ENCODE assay signal across 8 cellular contexts in genomic region chr1:36397378-36398230, GRCh38. TPM values are rescaled to one million over a fixed set of nuclear protein-coding genes. Genes with fewer than 3 reads are reported as not detected.
DNase-seq lines count a peak whose midpoint lies in the region; ATAC-seq and TF ChIP-seq lines count a peak whose summit lies in the region.

Gene LSM10, minus strand, starts transcription at chr1:36397908. Its CDS starts 3,779 bp downstream, at chr1:36394129.

- POLR2A ChIA-PET in SK-N-SH (lab: Yijun Ruan, JAX): interaction anchor here (0.8 to 3.2 kb wide), 3 partner anchors 11 to 90 kb away, joined by 3 to 25 read pairs (median 3); partner anchors contain the start of gene STK40

- whole genome bisulfite sequencing in SK-N-SH (ENCODE audit: low lambda C conversion rate): under 1% methylated on average over 18 of the region's 60 CpGs
- 0% methylated on average over 5 to 7 of the region's 60 CpGs for WGBS in gastroesophageal sphincter (ENCODE audit: low coverage in 1 of 2), 2 donors

- peak within 1 kb of the TSS; percentile 95 for H3K27ac Mint-ChIP-seq in activated naive CD4-positive, alpha-beta T cell treated with anti-CD3 and anti-CD28 coated beads, Interleukin-2, amount 10 ng/mL, durations not matched to agents 7 days and 5 days

- H3K27ac ChIP-seq in SK-N-SH (ENCODE audit: low read depth in 2 of 2, low read length in 1 of 2): peak within 1 kb of the TSS; percentile 83
- peak within 1 kb of the TSS; percentile 85 to 98 (median 97) for H3K27ac ChIP-seq in gastroesophageal sphincter

- peaks cover 36% of the 10 kb centered on the region for H3K4me1 Mint-ChIP-seq in activated naive CD4-positive, alpha-beta T cell treated with anti-CD3 and anti-CD28 coated beads, Interleukin-2, amount 10 ng/mL, durations not matched to agents 7 days and 5 days

- H3F3A ChIP-seq in SK-N-SH (replicated peaks; ENCODE audit: insufficient read depth): peaks cover 5% of the 10 kb centered on the region

- H3K9me3 Mint-ChIP-seq in activated naive CD4-positive, alpha-beta T cell treated with anti-CD3 and anti-CD28 coated beads, Interleukin-2, amount 10 ng/mL, durations not matched to agents 7 days and 5 days: peaks cover 2% of the 10 kb centered on the region

- peak; percentile 96 to 97 for TF ChIP-seq POLR2A in gastroesophageal sphincter (IDR thresholded peaks at IDR 0.05)

- peak; percentile 85 for DNase-seq in GM04504 (ENCODE audit: low read depth)
- DNase-seq in NCI-H1092 (lab: John Stamatoyannopoulos, UW): peak; percentile 94
- DNase-seq in SK-N-SH: peak; percentile 92
- peak; percentile 95 for DNase-seq in activated naive CD4-positive, alpha-beta T cell treated with anti-CD3 and anti-CD28 coated beads, Interleukin-2, amount 10 ng/mL, durations not matched to agents 7 days and 5 days
- DNase-seq in nucleus accumbens (lab: John Stamatoyannopoulos, UW): peak; percentile 53 to 97 (median 88)
- DNase-seq in superior temporal gyrus (ENCODE audit: extremely low spot score): peak; percentile 97

- no peaks in the 10 kb centered on the region for H3K9me3 ChIP-seq in SK-N-SH
- H3K9me3 ChIP-seq in gastroesophageal sphincter: no peaks in the 10 kb centered on the region

- TF ChIP-seq CTCF in SK-N-SH (IDR thresholded peaks at IDR 0.05): no peak
- peak in 1 of 4 experiments; percentile 26 for TF ChIP-seq CTCF in gastroesophageal sphincter (IDR thresholded peaks at IDR 0.05)

- ATAC-seq in HG02588 (IDR thresholded peaks at IDR 0.05; ENCODE audit: unreplicated experiment) (peak; percentile 71), gastroesophageal sphincter (peak; percentile 97)

- TF ChIP-seq RAD21 in SK-N-SH (IDR thresholded peaks at IDR 0.05; ENCODE audit: low read length): no peak

- H2AFZ ChIP-seq in SK-N-SH (ENCODE audit: low read depth): peak within 1 kb of the TSS; percentile 82; the same call in 1 of the 2 replicates

- peak within 1 kb of the TSS; percentile 93 for H3K9ac ChIP-seq in SK-N-SH

- H3K27me3 ChIP-seq in SK-N-SH (ENCODE audit: insufficient read depth): no peaks in the 10 kb centered on the region
- no peaks in the 10 kb centered on the region for H3K27me3 ChIP-seq in gastroesophageal sphincter

- CTCF ChIA-PET in SK-N-SH (lab: Yijun Ruan, JAX): interaction anchor here (1.1 to 2.5 kb wide), 8 partner anchors 11 to 244 kb away, joined by 3 to 8 read pairs (median 3); no protein-coding TSS in a partner anchor
- CTCF ChIA-PET in activated naive CD4-positive, alpha-beta T cell treated with anti-CD3 and anti-CD28 coated beads, Interleukin-2, amount 10 ng/mL, durations not matched to agents 7 days and 5 days (lab: Charles Lee): interaction anchor here (1.0 to 3.6 kb wide), 5 partner anchors 9 to 55 kb away, joined by 3 to 16 read pairs (median 12); no protein-coding TSS in a partner anchor

- no peaks in the 10 kb centered on the region for H4K20me1 ChIP-seq in SK-N-SH (ENCODE audit: insufficient read depth)

- H3K4me1 ChIP-seq in SK-N-SH (ENCODE audit: control insufficient read depth in 1 of 2, insufficient read depth in 2 of 2, low read depth in 1 of 2, low read length in 1 of 2) (peaks cover 0 to 5% of the 10 kb centered on the region in 2 experiments; a peak in 2 of 4 replicates), gastroesophageal sphincter (peaks cover 0 to 41% (median 6%) of the 10 kb centered on the region in 3 donors)

- H3K4me3 ChIP-seq in SK-N-SH (ENCODE audit: low read depth in 2 of 2, low read length in 1 of 2) (peak within 1 kb of the TSS; percentile 80 to 98), gastroesophageal sphincter (peak within 1 kb of the TSS; percentile 69 to 79)

- H3K27me3 Mint-ChIP-seq in activated naive CD4-positive, alpha-beta T cell treated with anti-CD3 and anti-CD28 coated beads, Interleukin-2, amount 10 ng/mL, durations not matched to agents 7 days and 5 days: no peaks in the 10 kb centered on the region

- peaks cover 39% of the 10 kb centered on the region for H3K79me2 ChIP-seq in SK-N-SH (ENCODE audit: insufficient read depth)

- H3K36me3 Mint-ChIP-seq in activated naive CD4-positive, alpha-beta T cell treated with anti-CD3 and anti-CD28 coated beads, Interleukin-2, amount 10 ng/mL, durations not matched to agents 7 days and 5 days: peaks cover 23% of the 10 kb centered on the region

- TF ChIP-seq EP300 in SK-N-SH (IDR thresholded peaks at IDR 0.05; ENCODE audit: borderline replicate concordance in 1 of 2, low read depth in 1 of 2, low read length in 1 of 2) (no peak), gastroesophageal sphincter (IDR thresholded peaks at IDR 0.05) (no peak)

- H3K36me3 ChIP-seq in SK-N-SH (replicated peaks in 1 of 2; ENCODE audit: control insufficient read depth in 1 of 2, insufficient read depth in 2 of 2, low read length in 1 of 2): peaks cover 13 to 14% of the 10 kb centered on the region in 2 experiments
- peaks cover 0 to 17% of the 10 kb centered on the region in 2 donors for H3K36me3 ChIP-seq in gastroesophageal sphincter

- H3K4me2 ChIP-seq in SK-N-SH: peak within 1 kb of the TSS; percentile 94

- peak within 1 kb of the TSS; percentile 96 for H3K4me3 Mint-ChIP-seq in activated naive CD4-positive, alpha-beta T cell treated with anti-CD3 and anti-CD28 coated beads, Interleukin-2, amount 10 ng/mL, durations not matched to agents 7 days and 5 days

- H3K9me2 ChIP-seq in SK-N-SH: no peaks in the 10 kb centered on the region

TF ChIP-seq in SK-N-SH, 30 proteins besides CTCF, POLR2A, EP300 and RAD21 (continues in another document):
- TF ChIP-seq ELF1 (IDR thresholded peaks at IDR 0.05): no peak
- TF ChIP-seq GABPA (IDR thresholded peaks at IDR 0.05; ENCODE audit: low read depth): peak; percentile 44; the same call in 1 of the 2 replicates
- TF ChIP-seq TEAD4 (IDR thresholded peaks at IDR 0.05; ENCODE audit: borderline replicate concordance, insufficient read depth): no peak
- TF ChIP-seq SIN3A (IDR thresholded peaks at IDR 0.05; ENCODE audit: borderline replicate concordance, low read depth, low read length): peak; percentile 89; the same call in 1 of the 2 replicates
- TF ChIP-seq CHD2 (IDR thresholded peaks at IDR 0.05; ENCODE audit: low read length, partially characterized antibody): peak; percentile 94
- TF ChIP-seq EZH2phosphoT487 (IDR thresholded peaks at IDR 0.05; ENCODE audit: borderline replicate concordance, low read depth): no peak
- TF ChIP-seq NRF1 (IDR thresholded peaks at IDR 0.05; ENCODE audit: low read depth, low read length): peak; percentile 35; the same call in 1 of the 2 replicates
- TF ChIP-seq, protein P1, sequence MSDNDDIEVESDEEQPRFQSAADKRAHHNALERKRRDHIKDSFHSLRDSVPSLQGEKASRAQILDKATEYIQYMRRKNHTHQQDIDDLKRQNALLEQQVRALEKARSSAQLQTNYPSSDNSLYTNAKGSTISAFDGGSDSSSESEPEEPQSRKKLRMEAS (IDR thresholded peaks at IDR 0.05; ENCODE audit: low read depth): peak; percentile 76
- TF ChIP-seq USF1 (IDR thresholded peaks at IDR 0.05; ENCODE audit: borderline replicate concordance, low read depth): peak; percentile 65; the same call in 1 of the 2 replicates
- peak; percentile 91; the same call in 1 of the 2 replicates for TF ChIP-seq ZBTB33 (IDR thresholded peaks at IDR 0.05; ENCODE audit: borderline replicate concordance, low read depth)
- peak; percentile 95 for TF ChIP-seq MXI1 (IDR thresholded peaks at IDR 0.05; ENCODE audit: low read depth, low read length)
- no peak for TF ChIP-seq MEF2A (IDR thresholded peaks at IDR 0.05; ENCODE audit: borderline replicate concordance, low read depth)
- no peak for TF ChIP-seq RXRA (IDR thresholded peaks at IDR 0.05; ENCODE audit: borderline replicate concordance, low read depth)
- TF ChIP-seq TAF1 (IDR thresholded peaks at IDR 0.05; ENCODE audit: borderline replicate concordance, low read depth, low read length): peak; percentile 82
- TF ChIP-seq RCOR1 (IDR thresholded peaks at IDR 0.05; ENCODE audit: low read length): peak; percentile 24; the same call in 1 of the 2 replicates
- TF ChIP-seq, protein P2, sequence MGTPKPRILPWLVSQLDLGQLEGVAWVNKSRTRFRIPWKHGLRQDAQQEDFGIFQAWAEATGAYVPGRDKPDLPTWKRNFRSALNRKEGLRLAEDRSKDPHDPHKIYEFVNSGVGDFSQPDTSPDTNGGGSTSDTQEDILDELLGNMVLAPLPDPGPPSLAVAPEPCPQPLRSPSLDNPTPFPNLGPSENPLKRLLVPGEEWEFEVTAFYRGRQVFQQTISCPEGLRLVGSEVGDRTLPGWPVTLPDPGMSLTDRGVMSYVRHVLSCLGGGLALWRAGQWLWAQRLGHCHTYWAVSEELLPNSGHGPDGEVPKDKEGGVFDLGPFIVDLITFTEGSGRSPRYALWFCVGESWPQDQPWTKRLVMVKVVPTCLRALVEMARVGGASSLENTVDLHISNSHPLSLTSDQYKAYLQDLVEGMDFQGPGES (IDR thresholded peaks at IDR 0.05; ENCODE audit: low read depth, low read length): no peak
- TF ChIP-seq POLR2AphosphoS5 (IDR thresholded peaks at IDR 0.05; ENCODE audit: low read depth, low read length): peak; percentile 88
- TF ChIP-seq FOSL2 (IDR thresholded peaks at IDR 0.05; ENCODE audit: borderline replicate concordance, low read depth): no peak

RNA-seq across cellular contexts. Expression of gene LSM10, which starts in this region (rescaled TPM):
- polyA plus RNA-seq in SK-N-SH (2012; rRNA removed): 87.5 and 96.8 TPM in 2 replicates
- polyA plus RNA-seq in SK-N-SH (2012; cell fraction: cytosol; rRNA removed): 64.7 and 79.1 TPM in 2 replicates
- polyA plus RNA-seq in SK-N-SH (2012; cell fraction: nucleus; rRNA removed): 40.1 and 40.2 TPM in 2 replicates
- 10 to 100 TPM; 39.5 to 50.2 (median 47.3) TPM for total RNA-seq in gastroesophageal sphincter

Comparison
In these comparisons a context has a peak if more than half of its experiments do, and no peak if none do; other contexts are left out.
1. Peak in every context shown above with its lines: DNase-seq, ATAC-seq, H3K4me3 ChIP-seq and H3K27ac ChIP-seq.